In the genomic region with DNA sequence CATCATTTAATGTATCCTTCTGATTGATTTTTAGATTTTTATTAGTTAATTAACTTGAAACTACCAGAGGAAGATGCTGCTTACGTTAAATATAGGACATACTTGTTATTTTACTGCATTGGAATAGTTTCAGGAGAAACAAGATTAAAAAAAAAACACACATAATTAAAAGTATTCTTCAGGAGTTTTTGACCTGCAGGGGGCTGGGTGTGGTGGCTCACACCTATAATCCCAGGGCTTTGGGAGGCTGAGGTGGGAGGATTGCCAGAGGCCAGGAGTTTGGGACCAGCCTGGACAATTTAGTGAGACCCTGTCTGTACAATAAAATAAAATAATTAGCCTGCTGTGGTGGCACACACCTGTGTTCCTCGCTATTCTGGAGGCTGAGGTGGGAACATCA, we compare ENCODE assay signal across 1 cellular context.
TF ChIP-seq lines count a peak whose summit lies in the region.

No MANE protein-coding gene starts in this region.

TF ChIP-seq in HEK293T, 16 proteins besides CTCF, POLR2A, EP300 and RAD21:
- TF ChIP-seq TARDBP (IDR thresholded peaks at IDR 0.05) (no peak), HDGF (IDR thresholded peaks at IDR 0.05; ENCODE audit: borderline replicate concordance) (no peak), ELF4 (IDR thresholded peaks at IDR 0.05) (no peak), FOXK2 (IDR thresholded peaks at IDR 0.05) (no peak)
TF ChIP-seq in HEK293T: peak in this region for 0.
